In genomic region chr2:71713581-71714580, GRCh38 we compare ENCODE assay signal across 17 cellular contexts.
DNase-seq lines count a peak whose midpoint lies in the region; FAIRE-seq and TF ChIP-seq lines count a peak whose summit lies in the region.
"Had no signal": no experiment of that assay in that cellular context is flagged by ENCODE, and none has a peak within 500 bp of the region (broad histone marks: within the 10 kb centered on the region; RNA-seq: fewer than 3 reads in every experiment).

No MANE protein-coding gene starts in this region.

- peaks cover 50% of the 10 kb centered on the region for H3K4me1 ChIP-seq in PC-9 (replicated peaks; ENCODE audit: insufficient read depth)
- H3K4me1 ChIP-seq in sigmoid colon, result peaks cover 0 to 18% (median 16%) of the 10 kb centered on the region in 4 donors

- H3K4me3 ChIP-seq in PC-9 (no peak overlapping the region), sigmoid colon (no peak overlapping the region)
- H3K4me3 ChIP-seq: adrenal gland, K562, lower lobe of right lung had no signal

- intact Hi-C loops in PC-9 (cut with micrococcal nuclease; ENCODE audit: unreplicated experiment), result no loop called here
- intact Hi-C loops in sigmoid colon (cut with DNase I), result no loop called here

- no peaks in the 10 kb centered on the region for H3K36me3 ChIP-seq in PC-9 (ENCODE audit: low read depth)
- H3K36me3 ChIP-seq in sigmoid colon, result no peaks in the 10 kb centered on the region
- H3K36me3 ChIP-seq: adrenal gland, lower lobe of right lung had no signal

- WGBS in sigmoid colon, 2 donors, result 86 to 87% methylated on average over 11 of the region's 11 CpGs

- H3K79me2 ChIP-seq in PC-9 (ENCODE audit: low read depth), result no peaks in the 10 kb centered on the region

- H3K9me2 ChIP-seq in PC-9 (ENCODE audit: insufficient read depth), result no peaks in the 10 kb centered on the region

- BruUV-seq in PC-9 (replicated peaks; lab: Mats Ljungman, UMichigan), result no TSS peak

- POLR2A ChIA-PET in PC-9 (lab: Charles Lee; ENCODE audit: unreplicated experiment), result no interaction called here

- H3K9me3 ChIP-seq in PC-9 (ENCODE audit: insufficient read depth, low read depth) (no peaks in the 10 kb centered on the region), sigmoid colon (no peaks in the 10 kb centered on the region)
- H3K9me3 ChIP-seq: adrenal gland, lower lobe of right lung had no signal

- CTCF ChIA-PET in PC-9 (lab: Charles Lee), result no interaction called here

- H4K20me1 ChIP-seq in PC-9 (ENCODE audit: insufficient read depth), result no peaks in the 10 kb centered on the region

- TF ChIP-seq CTCF in PC-9 (conservative IDR thresholded peaks at IDR 0.05) (no peak), sigmoid colon (IDR thresholded peaks at IDR 0.05) (no peak), D721Med (IDR thresholded peaks at IDR 0.05; ENCODE audit: insufficient read depth, missing control alignments) (no peak)

- TF ChIP-seq POLR2A in sigmoid colon (IDR thresholded peaks at IDR 0.05), result no peak

- peak overlapping the region; percentile 4; the same call in 1 of the 2 replicates for H3K4me2 ChIP-seq in PC-9

- no peak overlapping the region for H2AFZ ChIP-seq in PC-9

- H3K27me3 ChIP-seq in PC-9 (ENCODE audit: insufficient read depth, low read depth), result no peaks in the 10 kb centered on the region
- H3K27me3 ChIP-seq in sigmoid colon, result no peaks in the 10 kb centered on the region
- H3K27me3 ChIP-seq: adrenal gland had no signal

- no peak for TF ChIP-seq EP300 in sigmoid colon (IDR thresholded peaks at IDR 0.05)

- no peak for FAIRE-seq in D721Med (lab: Jason Lieb, UNC)
- FAIRE-seq: endometrium, K562 had no signal

- DNase-seq in EL, result peak; percentile 70
- peak in 1 of 2 experiments; percentile 53 for DNase-seq in PC-9
- DNase-seq in fibroblast of peridontal ligament (ENCODE audit: extremely low read depth), result peak; percentile 52
- DNase-seq in sigmoid colon, result peak; percentile 60
- DNase-seq in D721Med (ENCODE audit: insufficient read length, low spot score), result no peak
- DNase-seq in NCI-H2227 (lab: John Stamatoyannopoulos, UW; ENCODE audit: unreplicated experiment), result no peak
- no peak for DNase-seq in HUDEP-2 (lab: John Stamatoyannopoulos, UW; ENCODE audit: unreplicated experiment in 76 of 76)
- DNase-seq in NCI-H510A (lab: John Stamatoyannopoulos, UW), result no peak
- DNase-seq: activated CD8-positive, alpha-beta T cell treated with anti-CD3 and anti-CD28 coated beads for 36 hours; lower lobe of right lung; naive thymus-derived CD4-positive, alpha-beta T cell; NCI-H1105; substantia nigra; T-cell had no signal

- H3K27ac ChIP-seq in PC-9, result no peak overlapping the region
- H3K27ac ChIP-seq in sigmoid colon, result no peak overlapping the region
- H3K27ac ChIP-seq: adrenal gland, lower lobe of right lung had no signal

- 0 out of 2 replicates have a peak, but pooled peaks cover 5% of the 10 kb centered on the region for H3F3A ChIP-seq in PC-9 (ENCODE audit: insufficient read depth, low read depth)

Comparison
In these comparisons a context has a peak if more than half of its experiments do, and no peak if none do; other contexts are left out.
1. DNase-seq: peak in EL (single experiment), fibroblast of peridontal ligament (single experiment) and sigmoid colon (single experiment); none in D721Med (single experiment), NCI-H2227 (single experiment), HUDEP-2 (0 of 76) and NCI-H510A (single experiment).